ENCODE assay signal across 8 cellular contexts in genomic region chr16:2266887-2267286, GRCh38. TPM values are rescaled to one million over a fixed set of nuclear protein-coding genes. Genes with fewer than 3 reads are reported as not detected.
DNase-seq lines count a peak whose midpoint lies in the region; ATAC-seq and TF ChIP-seq lines count a peak whose summit lies in the region.
"Not testable (repeated sequence)": the region's sequence is repeated elsewhere in the genome, so short reads cannot be mapped to it uniquely, and the experiment has no call there.

No MANE protein-coding gene starts in this region.

- H3K4me1 Mint-ChIP-seq in activated T-cell treated with anti-CD3 and anti-CD28 coated beads, Interleukin-2, amount 50 U/mL, for 24 hours (ENCODE audit: low read depth) = peaks cover 40% of the 10 kb centered on the region
- H3K4me1 Mint-ChIP-seq in chondrocyte (ENCODE audit: low read depth) = peaks cover 38% of the 10 kb centered on the region

- not testable (repeated sequence) for H3K9me2 ChIP-seq in PC-9 (ENCODE audit: insufficient read depth)

- BruUV-seq in PC-9 (replicated peaks; lab: Mats Ljungman, UMichigan) = TSS peak; percentile 43

- peaks cover 32% of the 10 kb centered on the region; the same call in 1 of the 2 replicates for H3F3A ChIP-seq in PC-9 (ENCODE audit: insufficient read depth, low read depth)

- H3K36me3 Mint-ChIP-seq in activated T-cell treated with anti-CD3 and anti-CD28 coated beads, Interleukin-2, amount 50 U/mL, for 24 hours (ENCODE audit: low read depth) = peaks cover 65% of the 10 kb centered on the region
- not testable (repeated sequence) for H3K36me3 Mint-ChIP-seq in chondrocyte (ENCODE audit: low read depth)

- intact Hi-C loops in PC-9 (cut with micrococcal nuclease; ENCODE audit: unreplicated experiment); spleen (cut with DNase I; ENCODE audit: low total_unique reads): not testable (repeated sequence)
- intact Hi-C loops in heart left ventricle (cut with DNase I) = loop anchor here in 1 of 10 donors (10.0 kb wide), 1 partner anchor 248 kb away; the partner anchor contains the start of gene ATP6V0C

- H4K20me1 ChIP-seq in PC-9 (ENCODE audit: insufficient read depth) = peaks cover 52% of the 10 kb centered on the region

- H3K27ac Mint-ChIP-seq in activated T-cell treated with anti-CD3 and anti-CD28 coated beads, Interleukin-2, amount 50 U/mL, for 24 hours = peak overlapping the region; percentile 99
- peak overlapping the region; percentile 85 for H3K27ac Mint-ChIP-seq in chondrocyte (ENCODE audit: unreplicated experiment)

- H3K79me2 ChIP-seq in ACC112 (ENCODE audit: control insufficient read depth, insufficient read depth, low read length, unreplicated experiment) (peaks cover 69% of the 10 kb centered on the region), PC-9 (ENCODE audit: low read depth) (peaks cover 67% of the 10 kb centered on the region)

- not testable (repeated sequence) for H3K9me3 Mint-ChIP-seq in activated T-cell treated with anti-CD3 and anti-CD28 coated beads, Interleukin-2, amount 50 U/mL, for 24 hours; chondrocyte (ENCODE audit: low read depth)

- H3K4me3 Mint-ChIP-seq in activated T-cell treated with anti-CD3 and anti-CD28 coated beads, Interleukin-2, amount 50 U/mL, for 24 hours = peak overlapping the region; percentile 91
- peak overlapping the region; percentile 88 for H3K4me3 Mint-ChIP-seq in chondrocyte (ENCODE audit: unreplicated experiment)

- peak overlapping the region; percentile 94 for H3K4me2 ChIP-seq in PC-9

- peaks cover 14% of the 10 kb centered on the region for H3K36me3 ChIP-seq in ACC112 (ENCODE audit: insufficient read depth, low read length)
- peaks cover 26% of the 10 kb centered on the region for H3K36me3 ChIP-seq in H7 (replicated peaks; ENCODE audit: control insufficient read depth, insufficient read depth, low read length)
- not testable (repeated sequence) for H3K36me3 ChIP-seq in PC-9 (ENCODE audit: low read depth)
- H3K36me3 ChIP-seq in heart left ventricle = peaks cover 0 to 41% (median 25%) of the 10 kb centered on the region in 9 donors
- H3K36me3 ChIP-seq in muscle layer of duodenum (ENCODE audit: control insufficient read depth in 1 of 2, insufficient read depth in 2 of 2, low read length in 2 of 2) = peaks cover 21% of the 10 kb centered on the region in 2 donors
- H3K36me3 ChIP-seq in spleen = peaks cover 0 to 42% (median 29%) of the 10 kb centered on the region in 6 donors

- POLR2A ChIA-PET in PC-9 (lab: Charles Lee; ENCODE audit: unreplicated experiment) = not testable (repeated sequence)

- H3K27ac ChIP-seq in ACC112 (ENCODE audit: low read depth, low read length) (peak overlapping the region; percentile 81; the same call in 1 of the 2 replicates), PC-9 (peak overlapping the region; percentile 89), heart left ventricle (peak overlapping the region in 6 of 12 donors; percentile 95 to 99 (median 96)), spleen (peak overlapping the region in 5 of 8 donors; percentile 96 to 100 (median 98))
- not testable (repeated sequence) for H3K27ac ChIP-seq in muscle layer of duodenum (ENCODE audit: low read length)

- not testable (repeated sequence) for H3K9me3 ChIP-seq in PC-9 (ENCODE audit: insufficient read depth, low read depth); heart left ventricle; muscle layer of duodenum (ENCODE audit: control insufficient read depth in 1 of 2, low read length in 2 of 2); spleen

- H3K27me3 Mint-ChIP-seq in activated T-cell treated with anti-CD3 and anti-CD28 coated beads, Interleukin-2, amount 50 U/mL, for 24 hours; chondrocyte (ENCODE audit: low read depth): not testable (repeated sequence)

- peaks cover 13% of the 10 kb centered on the region for H3K4me1 ChIP-seq in ACC112 (ENCODE audit: control insufficient read depth, insufficient read depth, low read length, unreplicated experiment)
- peaks cover 14% of the 10 kb centered on the region for H3K4me1 ChIP-seq in PC-9 (replicated peaks; ENCODE audit: insufficient read depth)
- peaks cover 4 to 43% (median 24%) of the 10 kb centered on the region in 12 donors for H3K4me1 ChIP-seq in heart left ventricle
- peaks cover 9 to 31% of the 10 kb centered on the region in 2 donors for H3K4me1 ChIP-seq in muscle layer of duodenum (ENCODE audit: control insufficient read depth in 1 of 2, insufficient read depth in 2 of 2, low read length in 2 of 2)
- peaks cover 33 to 78% (median 45%) of the 10 kb centered on the region in 6 donors for H3K4me1 ChIP-seq in spleen

- not testable (repeated sequence) for ATAC-seq in heart left ventricle

- H2AFZ ChIP-seq in ACC112 (ENCODE audit: low read length, unreplicated experiment); PC-9: not testable (repeated sequence)

- H3K27me3 ChIP-seq in ACC112 (ENCODE audit: insufficient read depth, low read length); H7 (ENCODE audit: control insufficient read depth, insufficient read depth, low read length); PC-9 (ENCODE audit: insufficient read depth, low read depth); heart left ventricle; muscle layer of duodenum (ENCODE audit: low read depth, low read length); spleen (replicated peaks in 1 of 7): not testable (repeated sequence)

- not testable (repeated sequence) for TF ChIP-seq POLR2A in heart left ventricle (IDR thresholded peaks at IDR 0.05); spleen (IDR thresholded peaks at IDR 0.05)

- H3K4me3 ChIP-seq in ACC112 (ENCODE audit: low read depth, low read length) (peak overlapping the region; percentile 79), H7 (ENCODE audit: insufficient read depth, low read depth, low read length) (peak overlapping the region; percentile 93), PC-9 (peak overlapping the region; percentile 92), heart left ventricle (peak overlapping the region; percentile 65 to 98 (median 86)), muscle layer of duodenum (ENCODE audit: low read depth in 1 of 2, low read length in 2 of 2) (peak overlapping the region; percentile 50 to 95), spleen (peak overlapping the region; percentile 68 to 99 (median 94))

- DNase-seq in H7 = peak; percentile 53
- peak; percentile 24 to 55 for DNase-seq in PC-9
- DNase-seq in activated T-cell treated with anti-CD3 and anti-CD28 coated beads, Interleukin-2, amount 50 U/mL, for 24 hours = peak; percentile 57
- not testable (repeated sequence) for DNase-seq in chondrocyte (ENCODE audit: low spot score); spleen
- DNase-seq in heart left ventricle = peak in 2 of 5 donors; percentile 5 to 20

- not testable (repeated sequence) for TF ChIP-seq CTCF in PC-9 (conservative IDR thresholded peaks at IDR 0.05); chondrocyte (IDR thresholded peaks at IDR 0.05); heart left ventricle (IDR thresholded peaks at IDR 0.05); spleen (IDR thresholded peaks at IDR 0.05 in 8 of 11, conservative IDR thresholded peaks at IDR 0.05 in 3 of 11)

- CTCF ChIA-PET in PC-9 (lab: Charles Lee) = not testable (repeated sequence)

- WGBS in heart left ventricle, 4 donors = 0 to 6% (median 4%) methylated on average over 1 to 12 of the region's 12 CpGs
- WGBS in spleen, 5 donors = 4 to 21% (median 17%) methylated on average over 6 to 12 of the region's 12 CpGs

RNA-seq across cellular contexts. Expression of gene RNPS1, which starts 1.0 kb away (rescaled TPM):
- 282 and 306 TPM in 2 replicates for total RNA-seq in H7 (2014; rRNA removed; shearing (Covaris generic))
- 229 and 250 TPM in 2 replicates for total RNA-seq in PC-9 (2021)
- 109 to 122 TPM (median 111 TPM) in 3 replicates for total RNA-seq in chondrocyte
- 100 to 1,000 TPM; 100 to 154 (median 120) TPM for total RNA-seq in heart left ventricle
- polyA plus RNA-seq in heart left ventricle = 100 to 1,000 TPM in 1 of 2 donors, 10 to 100 TPM in 1; 73.9 to 193 TPM
- total RNA-seq in spleen = 100 to 1,000 TPM; 119 to 153 (median 132) TPM
- 100 to 1,000 TPM; 123 to 180 (median 125) TPM for polyA plus RNA-seq in spleen

RNA-seq across cellular contexts. Expression of gene ECI1, which starts 15.5 kb away (rescaled TPM):
- 115 and 122 TPM in 2 replicates for total RNA-seq in H7 (2014; rRNA removed; shearing (Covaris generic))
- total RNA-seq in PC-9 (2021) (131 and 216 TPM in 2 replicates), chondrocyte (25.5 to 45.4 TPM (median 44.5 TPM) in 3 replicates), heart left ventricle (100 to 1,000 TPM in 8 of 9 donors, 10 to 100 TPM in 1; 84.6 to 178 (median 142) TPM), spleen (10 to 100 TPM; 20.6 to 35.2 (median 29.0) TPM)
- polyA plus RNA-seq in heart left ventricle (100 to 1,000 TPM; 146 to 340 TPM), spleen (10 to 100 TPM; 42.0 to 54.8 (median 51.6) TPM)

RNA-seq across cellular contexts. Expression of gene DNASE1L2, which starts 30.6 kb away (rescaled TPM):
- 0.48 and 0.69 TPM in 2 replicates for total RNA-seq in H7 (2014; rRNA removed; shearing (Covaris generic))
- total RNA-seq in PC-9 (2021) = 6.0 and 7.3 TPM in 2 replicates
- 0.97 to 1.6 TPM (median 1.2 TPM) in 3 replicates for total RNA-seq in chondrocyte
- total RNA-seq in heart left ventricle = under 1 TPM in 7 of 9 donors, not detected in 2; 0.12 to 0.51 (median 0.34) TPM
- polyA plus RNA-seq in heart left ventricle = under 1 TPM; 0.18 to 0.50 TPM
- total RNA-seq in spleen = 1 to 10 TPM in 4 of 7 donors, under 1 TPM in 3; 0.72 to 1.7 (median 1.3) TPM
- 1 to 10 TPM in 2 of 3 donors, under 1 TPM in 1; 0.59 to 2.2 (median 1.2) TPM for polyA plus RNA-seq in spleen

RNA-seq across cellular contexts. Expression of gene E4F1, which starts 43.5 kb away (rescaled TPM):
- total RNA-seq in H7 (2014; rRNA removed; shearing (Covaris generic)) = 33.4 and 36.8 TPM in 2 replicates
- total RNA-seq in PC-9 (2021) = 38.8 and 41.1 TPM in 2 replicates
- 18.7 to 25.7 TPM (median 20.7 TPM) in 3 replicates for total RNA-seq in chondrocyte
- 10 to 100 TPM in 8 of 9 donors, 1 to 10 TPM in 1; 8.4 to 27.3 (median 12.7) TPM for total RNA-seq in heart left ventricle
- polyA plus RNA-seq in heart left ventricle = 10 to 100 TPM; 17.3 to 20.4 TPM
- 10 to 100 TPM; 22.7 to 41.4 (median 26.7) TPM for total RNA-seq in spleen
- polyA plus RNA-seq in spleen = 10 to 100 TPM; 20.8 to 41.0 (median 38.4) TPM

RNA-seq across cellular contexts. Expression of gene PGP, which starts 52.2 kb away (rescaled TPM):
- total RNA-seq in H7 (2014; rRNA removed; shearing (Covaris generic)) = 42.5 and 57.4 TPM in 2 replicates
- 20.2 and 23.4 TPM in 2 replicates for total RNA-seq in PC-9 (2021)
- 15.6 to 21.1 TPM (median 16.0 TPM) in 3 replicates for total RNA-seq in chondrocyte
- total RNA-seq in heart left ventricle = 10 to 100 TPM; 19.6 to 44.0 (median 33.8) TPM
- 10 to 100 TPM; 24.6 to 31.7 TPM for polyA plus RNA-seq in heart left ventricle
- 10 to 100 TPM in 6 of 7 donors, 1 to 10 TPM in 1; 9.4 to 20.2 (median 14.1) TPM for total RNA-seq in spleen
- polyA plus RNA-seq in spleen = 10 to 100 TPM in 2 of 3 donors, 1 to 10 TPM in 1; 9.3 to 16.6 (median 12.4) TPM
